Comparison of ENCODE assay signal across 8 cellular contexts in genomic region chr5:172455511-172456061, GRCh38. TPM values are rescaled to one million over a fixed set of nuclear protein-coding genes. Genes with fewer than 3 reads are reported as not detected.
DNase-seq lines count a peak whose midpoint lies in the region; ATAC-seq and TF ChIP-seq lines count a peak whose summit lies in the region.

No MANE protein-coding gene starts in this region.

- DNase-seq in activated naive CD4-positive, alpha-beta T cell treated with anti-CD3 and anti-CD28 coated beads, Interleukin-2, amount 50 U/mL, for 72 hours (ENCODE audit: low spot score in 2 of 2) = no peak
- DNase-seq in brain microvascular endothelial cell = peak; percentile 33
- no peak for DNase-seq in left lung
- DNase-seq in upper lobe of right lung = no peak
- DNase-seq in activated T-helper 1 cell treated with anti-CD3 and anti-CD28 coated beads, Interleukin-12 subunit alpha, Interleukin-12 subunit beta, Interleukin-2, Interleukin-4 antibody, amounts not matched to agents 30 ng/mL and 10 ng/mL and 1 ng/mL, durations not matched to agents 14 hours and 24 hours and 36 hours (ENCODE audit: low spot score) = no peak
- DNase-seq in OCI-M1 (lab: John Stamatoyannopoulos, UW) = no peak

- in situ Hi-C loops in brain microvascular endothelial cell (cut with HindIII; ENCODE audit: low pct_ligation_motif_present, low sequenced_read_pairs) = no loop called here

- H3K4me3 ChIP-seq in brain microvascular endothelial cell (ENCODE audit: low read depth, low read length) = no peak overlapping the region
- no peak overlapping the region for H3K4me3 ChIP-seq in left lung
- H3K4me3 ChIP-seq in upper lobe of right lung = no peak overlapping the region

- H3K4me1 ChIP-seq in left lung = peaks cover 15 to 52% of the 10 kb centered on the region in 2 donors
- peaks cover 38% of the 10 kb centered on the region for H3K4me1 ChIP-seq in upper lobe of right lung

- peak overlapping the region; percentile 90 for H3K4me3 Mint-ChIP-seq in activated naive CD4-positive, alpha-beta T cell treated with anti-CD3 and anti-CD28 coated beads, Interleukin-2, amount 50 U/mL, for 24 hours
- H3K4me3 Mint-ChIP-seq in activated T-helper 1 cell treated with anti-CD3 and anti-CD28 coated beads, Interleukin-12 subunit alpha, Interleukin-12 subunit beta, Interleukin-2, Interleukin-4 antibody, amounts not matched to agents 30 ng/mL and 10 ng/mL and 1 ng/mL, durations not matched to agents 14 hours and 24 hours and 36 hours = no peak overlapping the region

- no peak overlapping the region for H3K27ac Mint-ChIP-seq in activated naive CD4-positive, alpha-beta T cell treated with anti-CD3 and anti-CD28 coated beads, Interleukin-2, amount 50 U/mL, for 24 hours
- H3K27ac Mint-ChIP-seq in activated naive CD4-positive, alpha-beta T cell treated with anti-CD3 and anti-CD28 coated beads, Interleukin-2, amount 50 U/mL, for 72 hours = no peak overlapping the region
- no peak overlapping the region for H3K27ac Mint-ChIP-seq in activated T-helper 1 cell treated with anti-CD3 and anti-CD28 coated beads, Interleukin-12 subunit alpha, Interleukin-12 subunit beta, Interleukin-2, Interleukin-4 antibody, amounts not matched to agents 30 ng/mL and 10 ng/mL and 1 ng/mL, durations not matched to agents 14 hours and 24 hours and 36 hours

- peaks cover 5% of the 10 kb centered on the region for H3K27me3 Mint-ChIP-seq in activated naive CD4-positive, alpha-beta T cell treated with anti-CD3 and anti-CD28 coated beads, Interleukin-2, amount 50 U/mL, for 24 hours
- peaks cover 50% of the 10 kb centered on the region for H3K27me3 Mint-ChIP-seq in activated T-helper 1 cell treated with anti-CD3 and anti-CD28 coated beads, Interleukin-12 subunit alpha, Interleukin-12 subunit beta, Interleukin-2, Interleukin-4 antibody, amounts not matched to agents 30 ng/mL and 10 ng/mL and 1 ng/mL, durations not matched to agents 14 hours and 24 hours and 36 hours (ENCODE audit: insufficient read depth)

- no peak for ATAC-seq in activated naive CD4-positive, alpha-beta T cell treated with anti-CD3 and anti-CD28 coated beads, Interleukin-2, amount 50 U/mL, for 72 hours
- ATAC-seq in left lung (peak; percentile 9), upper lobe of right lung (no peak), HG02840 (IDR thresholded peaks at IDR 0.05; ENCODE audit: low FRiP score, unreplicated experiment) (no peak)

- TF ChIP-seq CTCF in brain microvascular endothelial cell (IDR thresholded peaks at IDR 0.05; ENCODE audit: low read depth, low read length, missing control alignments) (no peak), left lung (IDR thresholded peaks at IDR 0.05) (no peak), upper lobe of right lung (IDR thresholded peaks at IDR 0.05) (no peak)

- H3K9me3 Mint-ChIP-seq in activated naive CD4-positive, alpha-beta T cell treated with anti-CD3 and anti-CD28 coated beads, Interleukin-2, amount 50 U/mL, for 24 hours = no peaks in the 10 kb centered on the region
- H3K9me3 Mint-ChIP-seq in activated naive CD4-positive, alpha-beta T cell treated with anti-CD3 and anti-CD28 coated beads, Interleukin-2, amount 50 U/mL, for 72 hours = no peaks in the 10 kb centered on the region
- H3K9me3 Mint-ChIP-seq in activated T-helper 1 cell treated with anti-CD3 and anti-CD28 coated beads, Interleukin-12 subunit alpha, Interleukin-12 subunit beta, Interleukin-2, Interleukin-4 antibody, amounts not matched to agents 30 ng/mL and 10 ng/mL and 1 ng/mL, durations not matched to agents 14 hours and 24 hours and 36 hours = no peaks in the 10 kb centered on the region

- H3K27me3 ChIP-seq in brain microvascular endothelial cell (replicated peaks) (no peaks in the 10 kb centered on the region), left lung (peaks cover 0 to 30% of the 10 kb centered on the region in 2 donors), upper lobe of right lung (no peaks in the 10 kb centered on the region)

- H3K9me3 ChIP-seq in left lung (no peaks in the 10 kb centered on the region), upper lobe of right lung (no peaks in the 10 kb centered on the region)

- H3K36me3 Mint-ChIP-seq in activated naive CD4-positive, alpha-beta T cell treated with anti-CD3 and anti-CD28 coated beads, Interleukin-2, amount 50 U/mL, for 24 hours = no peaks in the 10 kb centered on the region
- peaks cover 6% of the 10 kb centered on the region in 2 donors for H3K36me3 Mint-ChIP-seq in activated naive CD4-positive, alpha-beta T cell treated with anti-CD3 and anti-CD28 coated beads, Interleukin-2, amount 50 U/mL, for 72 hours
- no peaks in the 10 kb centered on the region for H3K36me3 Mint-ChIP-seq in activated T-helper 1 cell treated with anti-CD3 and anti-CD28 coated beads, Interleukin-12 subunit alpha, Interleukin-12 subunit beta, Interleukin-2, Interleukin-4 antibody, amounts not matched to agents 30 ng/mL and 10 ng/mL and 1 ng/mL, durations not matched to agents 14 hours and 24 hours and 36 hours (ENCODE audit: low read depth)

- H3K4me1 Mint-ChIP-seq in activated naive CD4-positive, alpha-beta T cell treated with anti-CD3 and anti-CD28 coated beads, Interleukin-2, amount 50 U/mL, for 24 hours = peaks cover 18% of the 10 kb centered on the region
- H3K4me1 Mint-ChIP-seq in activated T-helper 1 cell treated with anti-CD3 and anti-CD28 coated beads, Interleukin-12 subunit alpha, Interleukin-12 subunit beta, Interleukin-2, Interleukin-4 antibody, amounts not matched to agents 30 ng/mL and 10 ng/mL and 1 ng/mL, durations not matched to agents 14 hours and 24 hours and 36 hours (ENCODE audit: low read depth) = peaks cover 7% of the 10 kb centered on the region

- H3K27ac ChIP-seq in brain microvascular endothelial cell (no peak overlapping the region), left lung (peak overlapping the region; percentile 33 to 47), upper lobe of right lung (peak overlapping the region; percentile 2)

- intact Hi-C loops in left lung (cut with DNase I) = no loop called here
- intact Hi-C loops in upper lobe of right lung (cut with DNase I) = no loop called here
- intact Hi-C loops in activated T-helper 1 cell treated with anti-CD3 and anti-CD28 coated beads, Interleukin-12 subunit alpha, Interleukin-12 subunit beta, Interleukin-2, Interleukin-4 antibody, amounts not matched to agents 30 ng/mL and 10 ng/mL and 1 ng/mL, durations not matched to agents 14 hours and 24 hours and 36 hours (cut with micrococcal nuclease) = no loop called here

- H3K36me3 ChIP-seq in brain microvascular endothelial cell (replicated peaks) (no peaks in the 10 kb centered on the region), left lung (no peaks in the 10 kb centered on the region), upper lobe of right lung (no peaks in the 10 kb centered on the region)

RNA-seq across cellular contexts. Expression of gene SH3PXD2B, which starts 1.3 kb away (rescaled TPM):
- under 1 TPM; 0.09 to 0.64 TPM for total RNA-seq in activated naive CD4-positive, alpha-beta T cell treated with anti-CD3 and anti-CD28 coated beads, Interleukin-2, amount 50 U/mL, for 72 hours
- total RNA-seq in left lung = 10 to 100 TPM; 50.7 to 57.5 TPM
- 46.2 TPM for total RNA-seq in upper lobe of right lung
- total RNA-seq in activated T-helper 1 cell treated with anti-CD3 and anti-CD28 coated beads, Interleukin-12 subunit alpha, Interleukin-12 subunit beta, Interleukin-2, Interleukin-4 antibody, amounts not matched to agents 30 ng/mL and 10 ng/mL and 1 ng/mL, durations not matched to agents 14 hours and 24 hours and 36 hours = 0.26 and 0.32 TPM in 2 replicates

Comparison
In these comparisons a context has a peak if more than half of its experiments do, and no peak if none do; other contexts are left out.
1. RNA of gene SH3PXD2B, which starts 1.3 kb away (total RNA-seq): 50.7 to 57.5 TPM in left lung and 46.2 TPM in upper lobe of right lung (single experiment); 0.09 to 0.64 TPM in activated naive CD4-positive, alpha-beta T cell treated with anti-CD3 and anti-CD28 coated beads, Interleukin-2, amount 50 U/mL, for 72 hours and 0.26 to 0.32 TPM in activated T-helper 1 cell treated with anti-CD3 and anti-CD28 coated beads, Interleukin-12 subunit alpha, Interleukin-12 subunit beta, Interleukin-2, Interleukin-4 antibody, amounts not matched to agents 30 ng/mL and 10 ng/mL and 1 ng/mL, durations not matched to agents 14 hours and 24 hours and 36 hours; every median in the first group is over 10 times any median in the second.